In genomic region chr15:65292938-65293518, GRCh38 we compare ENCODE assay signal across 1 cellular context.
TF ChIP-seq lines count a peak whose summit lies in the region.

No MANE protein-coding gene starts in this region.

TF ChIP-seq in HepG2, 621 proteins besides CTCF, POLR2A, EP300 and RAD21:
- no peak for TF ChIP-seq NFKB2 (CRISPR knock-in tag; IDR thresholded peaks at IDR 0.05; ENCODE audit: borderline replicate concordance)
- no peak for TF ChIP-seq PPARG (CRISPR knock-in tag; conservative IDR thresholded peaks at IDR 0.05)
- no peak for TF ChIP-seq ZNF263 (CRISPR knock-in tag; IDR thresholded peaks at IDR 0.05)
- no peak; the same call in 1 of the 2 replicates for TF ChIP-seq HNF4G (IDR thresholded peaks at IDR 0.05; ENCODE audit: borderline replicate concordance, low read depth, low read length)
- no peak for TF ChIP-seq HNF4G (CRISPR knock-in tag; IDR thresholded peaks at IDR 0.05; ENCODE audit: borderline replicate concordance, low read depth)
- TF ChIP-seq SOX5 (CRISPR knock-in tag; IDR thresholded peaks at IDR 0.05; ENCODE audit: borderline replicate concordance): peak; percentile 51; the same call in 1 of the 2 replicates
- TF ChIP-seq RXRA (CRISPR knock-in tag; IDR thresholded peaks at IDR 0.05): no peak
- no peak for TF ChIP-seq ELF1 (CRISPR knock-in tag; IDR thresholded peaks at IDR 0.05)
- no peak for TF ChIP-seq REL (CRISPR knock-in tag; conservative IDR thresholded peaks at IDR 0.05)
- TF ChIP-seq KMT2B (CRISPR knock-in tag; IDR thresholded peaks at IDR 0.05): no peak
- no peak for TF ChIP-seq ZNF747 (CRISPR knock-in tag; IDR thresholded peaks at IDR 0.05; ENCODE audit: borderline replicate concordance)
- TF ChIP-seq, protein P1, sequence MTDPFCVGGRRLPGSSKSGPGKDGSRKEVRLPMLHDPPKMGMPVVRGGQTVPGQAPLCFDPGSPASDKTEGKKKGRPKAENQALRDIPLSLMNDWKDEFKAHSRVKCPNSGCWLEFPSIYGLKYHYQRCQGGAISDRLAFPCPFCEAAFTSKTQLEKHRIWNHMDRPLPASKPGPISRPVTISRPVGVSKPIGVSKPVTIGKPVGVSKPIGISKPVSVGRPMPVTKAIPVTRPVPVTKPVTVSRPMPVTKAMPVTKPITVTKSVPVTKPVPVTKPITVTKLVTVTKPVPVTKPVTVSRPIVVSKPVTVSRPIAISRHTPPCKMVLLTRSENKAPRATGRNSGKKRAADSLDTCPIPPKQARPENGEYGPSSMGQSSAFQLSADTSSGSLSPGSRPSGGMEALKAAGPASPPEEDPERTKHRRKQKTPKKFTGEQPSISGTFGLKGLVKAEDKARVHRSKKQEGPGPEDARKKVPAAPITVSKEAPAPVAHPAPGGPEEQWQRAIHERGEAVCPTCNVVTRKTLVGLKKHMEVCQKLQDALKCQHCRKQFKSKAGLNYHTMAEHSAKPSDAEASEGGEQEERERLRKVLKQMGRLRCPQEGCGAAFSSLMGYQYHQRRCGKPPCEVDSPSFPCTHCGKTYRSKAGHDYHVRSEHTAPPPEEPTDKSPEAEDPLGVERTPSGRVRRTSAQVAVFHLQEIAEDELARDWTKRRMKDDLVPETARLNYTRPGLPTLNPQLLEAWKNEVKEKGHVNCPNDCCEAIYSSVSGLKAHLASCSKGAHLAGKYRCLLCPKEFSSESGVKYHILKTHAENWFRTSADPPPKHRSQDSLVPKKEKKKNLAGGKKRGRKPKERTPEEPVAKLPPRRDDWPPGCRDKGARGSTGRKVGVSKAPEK (CRISPR knock-in tag; IDR thresholded peaks at IDR 0.05; ENCODE audit: borderline replicate concordance): no peak
- 0 out of 2 replicates have a peak, but pooled peaks have one; percentile 18 for TF ChIP-seq PITX1 (CRISPR knock-in tag; IDR thresholded peaks at IDR 0.05)
- no peak for TF ChIP-seq SOX13 (IDR thresholded peaks at IDR 0.05)
- TF ChIP-seq SOX13 (CRISPR knock-in tag; conservative IDR thresholded peaks at IDR 0.05 in 1 of 2, IDR thresholded peaks at IDR 0.05 in 1 of 2): peak in 1 of 2 experiments; percentile 57; a peak in 1 of 4 replicates
